Comparison of ENCODE assay signal across 8 cellular contexts in genomic region chr1:20507248-20507563, GRCh38. TPM values are rescaled to one million over a fixed set of nuclear protein-coding genes. Genes with fewer than 3 reads are reported as not detected.
DNase-seq lines count a peak whose midpoint lies in the region; ATAC-seq, FAIRE-seq and TF ChIP-seq lines count a peak whose summit lies in the region.

No MANE protein-coding gene starts in this region.

- 44 to 51% methylated on average over 5 of the region's 5 CpGs for WGBS in lung, 2 donors

- no peaks in the 10 kb centered on the region for H3K9me3 ChIP-seq in lung (ENCODE audit: control insufficient read depth in 2 of 2, insufficient read depth in 1 of 2, low read length in 1 of 2)

- FAIRE-seq in GM18507 (lab: Jason Lieb, UNC): peak; percentile 24

- DNase-seq in GM18507 (ENCODE audit: extremely low spot score, insufficient read length, low read depth): no peak
- DNase-seq in astrocyte of the spinal cord (ENCODE audit: low read depth, low spot score): no peak
- no peak for DNase-seq in lung (ENCODE audit: low spot score)
- no peak for DNase-seq in kidney tubule cell (ENCODE audit: low spot score)
- no peak for DNase-seq in NCI-H748 (lab: John Stamatoyannopoulos, UW; ENCODE audit: unreplicated experiment)
- no peak for DNase-seq in pons (ENCODE audit: low spot score)

- TF ChIP-seq CTCF in astrocyte of the spinal cord (IDR thresholded peaks at IDR 0.05; ENCODE audit: low read depth, low read length) (no peak), lung (IDR thresholded peaks at IDR 0.05; ENCODE audit: control extremely low read depth, extremely low read depth) (no peak)

- H3K4me1 ChIP-seq in lung (ENCODE audit: control insufficient read depth in 2 of 2, insufficient read depth in 2 of 2, low read length in 2 of 2): peaks cover 1 to 24% of the 10 kb centered on the region in 2 donors

- H3K4me3 ChIP-seq in astrocyte of the spinal cord (ENCODE audit: low read depth, low read length) (peak overlapping the region; percentile 89), lung (peak overlapping the region; percentile 88)

- in situ Hi-C loops in astrocyte of the spinal cord (cut with HindIII; ENCODE audit: low sequenced_read_pairs): no loop called here

- H3K36me3 ChIP-seq in lung (ENCODE audit: control insufficient read depth in 2 of 2, insufficient read depth in 2 of 2, low read length in 2 of 2): peaks cover 0 to 3% of the 10 kb centered on the region in 2 donors

- peak overlapping the region in 1 of 2 donors; percentile 91 for H3K27ac ChIP-seq in lung (ENCODE audit: low read depth in 1 of 2, low read length in 1 of 2)

- H3K27me3 ChIP-seq in lung (ENCODE audit: control insufficient read depth, insufficient read depth): no peaks in the 10 kb centered on the region

- ATAC-seq in HG02981 (IDR thresholded peaks at IDR 0.05; ENCODE audit: unreplicated experiment): peak; percentile 23
- no peak for ATAC-seq in lung (ENCODE audit: insufficient read depth, low FRiP score)
- no peak for ATAC-seq in GM21717 (IDR thresholded peaks at IDR 0.05; ENCODE audit: unreplicated experiment)

RNA-seq across cellular contexts. Expression of gene MUL1, which starts 0.7 kb away (rescaled TPM):
- 10 to 100 TPM; 21.5 to 32.6 TPM for total RNA-seq in lung
- 10 to 100 TPM in 1 of 2 donors, 1 to 10 TPM in 1; 6.0 to 27.7 TPM for polyA plus RNA-seq in lung

RNA-seq across cellular contexts. Expression of gene CAMK2N1, which starts 21.2 kb away (rescaled TPM):
- 10 to 100 TPM; 32.5 to 44.3 TPM for total RNA-seq in lung
- polyA plus RNA-seq in lung: 10 to 100 TPM in 1 of 2 donors, 1 to 10 TPM in 1; 6.5 to 24.0 TPM

RNA-seq across cellular contexts. Expression of gene FAM43B, which starts 45.2 kb away (rescaled TPM):
- under 1 TPM; 0.37 to 0.67 TPM for total RNA-seq in lung
- polyA plus RNA-seq in lung: under 1 TPM; 0.20 to 0.21 TPM
